ENCODE assay signal across 8 cellular contexts in the genomic region with DNA sequence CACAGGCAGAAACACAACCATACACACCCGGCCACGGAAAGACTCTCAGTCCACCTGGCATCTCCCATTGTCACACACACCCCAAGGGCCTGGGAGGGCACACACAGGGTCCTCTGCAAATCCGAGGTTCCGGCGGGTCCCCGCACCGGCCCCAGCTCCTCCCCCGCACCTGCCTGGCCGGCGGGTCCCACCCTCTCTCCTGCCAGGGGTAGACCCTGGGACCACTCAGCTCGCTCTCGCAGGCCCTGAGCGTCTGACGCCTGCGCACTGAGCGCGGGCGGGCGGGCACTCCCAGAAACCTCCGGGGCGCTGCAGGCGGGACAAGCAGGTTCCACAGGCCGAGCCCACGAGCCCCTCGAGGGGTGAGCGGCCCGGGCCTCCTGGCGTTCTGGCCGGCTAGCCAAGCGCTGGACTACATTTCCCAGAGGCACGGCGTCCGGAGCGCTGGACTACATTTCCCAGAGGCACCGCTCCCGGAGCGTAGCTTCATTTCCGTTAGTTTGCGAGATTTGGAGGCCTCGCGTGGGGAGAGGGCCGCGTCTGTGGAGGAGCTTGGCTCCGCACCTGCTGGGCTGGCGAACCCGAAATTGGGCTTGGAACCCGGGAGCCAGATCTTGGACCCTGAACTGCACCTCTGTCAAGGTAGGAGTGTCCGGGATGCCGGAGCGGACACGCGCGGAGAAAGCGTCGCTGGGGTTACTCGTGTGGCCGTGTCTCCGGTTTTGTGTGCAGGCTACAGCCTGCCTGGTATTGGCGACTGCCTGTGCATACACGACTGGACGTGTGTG. TPM values are rescaled to one million over a fixed set of nuclear protein-coding genes. Genes with fewer than 3 reads are reported as not detected.
DNase-seq lines count a peak whose midpoint lies in the region; ATAC-seq, FAIRE-seq and TF ChIP-seq lines count a peak whose summit lies in the region.

A gene (plus strand): TSS at position 505 of the 788 bp plus-strand sequence. CDS start 10,686 bp downstream, outside the sequence.

- no peaks in the 10 kb centered on the region for H4K20me1 ChIP-seq in H1 (replicated peaks in 1 of 2; ENCODE audit: control insufficient read depth in 1 of 2, insufficient read depth in 2 of 2, low read length in 2 of 2)

- peaks cover 9 to 10% of the 10 kb centered on the region in 2 experiments for H3K9me3 ChIP-seq in H1 (ENCODE audit: insufficient read depth in 2 of 2, low read depth in 1 of 2, low read length in 1 of 2)

- peak within 1 kb of the TSS; percentile 92 to 99 for H3K4me2 ChIP-seq in H1 (ENCODE audit: insufficient read depth in 1 of 2, low read depth in 2 of 2, low read length in 2 of 2)

- peaks cover 20% of the 10 kb centered on the region for H3K4me1 Mint-ChIP-seq in memory B cell

- peaks cover 16% of the 10 kb centered on the region for H3K36me3 Mint-ChIP-seq in memory B cell

- H4K91ac ChIP-seq in H1 (replicated peaks; ENCODE audit: insufficient read length, low read length) = no peak within 1 kb of the TSS

- H3K4me1 ChIP-seq in H1 (replicated peaks in 1 of 4; ENCODE audit: control insufficient read depth in 3 of 4, insufficient read depth in 4 of 4, low read length in 3 of 4) = peaks cover 0 to 7% (median under 1%) of the 10 kb centered on the region in 4 experiments; a peak in 3 of 7 replicates

- peak within 1 kb of the TSS; percentile 95 to 100 (median 98) for H3K4me3 ChIP-seq in H1 (ENCODE audit: extremely low read depth in 1 of 4, insufficient read depth in 2 of 4, low read depth in 3 of 4, low read length in 4 of 4)

- TF ChIP-seq POLR2A in H1 (IDR thresholded peaks at IDR 0.05; ENCODE audit: control extremely low read depth in 1 of 2, low read depth in 2 of 2, low read length in 2 of 2) = peak in 1 of 2 experiments; percentile 72; a peak in 1 of 3 replicates

- H3K79me2 ChIP-seq in H1 (ENCODE audit: control insufficient read depth in 1 of 2, insufficient read depth in 2 of 2, low read length in 2 of 2) = peaks cover 4 to 18% of the 10 kb centered on the region in 2 experiments

- H3K4ac ChIP-seq in H1 (replicated peaks; ENCODE audit: insufficient read length, low read depth, low read length) = no peak within 1 kb of the TSS

- H2BK15ac ChIP-seq in H1 (ENCODE audit: low read length) = no peak within 1 kb of the TSS

- 0 out of 2 replicates have a peak within 1 kb of the TSS, but pooled peaks have one; percentile 3 for H3K27ac ChIP-seq in H1 (ENCODE audit: low read depth, low read length)

- TF ChIP-seq CTCF in GM20000 (IDR thresholded peaks at IDR 0.05; ENCODE audit: extremely low read depth, missing control alignments) = no peak
- TF ChIP-seq CTCF in H1 (IDR thresholded peaks at IDR 0.05; ENCODE audit: control extremely low read depth in 1 of 3, insufficient read depth in 1 of 3, low read depth in 1 of 3, low read length in 3 of 3) = no peak

- H3K4me3 Mint-ChIP-seq in memory B cell = peak within 1 kb of the TSS; percentile 95

- H2BK20ac ChIP-seq in H1 (ENCODE audit: low read length) = no peak within 1 kb of the TSS

- peaks cover 10% of the 10 kb centered on the region for H3K79me1 ChIP-seq in H1 (ENCODE audit: low read depth, low read length)

- FAIRE-seq in H1 (lab: Jason Lieb, UNC) = no peak

- H4K5ac ChIP-seq in H1 (ENCODE audit: insufficient read length, low read depth, low read length) = no peak within 1 kb of the TSS

- POLR2A ChIA-PET in H1 (lab: Charles Lee; ENCODE audit: partially characterized antibody) = interaction anchor here (1.3 to 1.5 kb wide), 4 partner anchors 9 to 589 kb away, joined by 3 to 5 read pairs (median 4); a partner anchor contains a TSS

- no peak within 1 kb of the TSS for H2AK5ac ChIP-seq in H1 (ENCODE audit: low read depth, low read length)

- H2BK120ac ChIP-seq in H1 (replicated peaks; ENCODE audit: low read depth, low read length) = no peak within 1 kb of the TSS

- peak within 1 kb of the TSS; percentile 100 for H2AFZ ChIP-seq in H1 (ENCODE audit: low read length)

- CTCF ChIA-PET in H1 (lab: Charles Lee; ENCODE audit: partially characterized antibody) = no interaction called here

- ATAC-seq in memory B cell (ENCODE audit: low read depth) = peak; percentile 92

- H3K9ac ChIP-seq in H1 (replicated peaks in 1 of 4; ENCODE audit: extremely low read depth in 1 of 4, low read depth in 3 of 4, low read length in 3 of 4) = peak within 1 kb of the TSS in 3 of 4 experiments; percentile 75 to 94 (median 77); a peak in 6 of 7 replicates

- H3K27me3 Mint-ChIP-seq in memory B cell = no peaks in the 10 kb centered on the region

- H3K23me2 ChIP-seq in H1 (ENCODE audit: low read depth, low read length) = peaks cover 13% of the 10 kb centered on the region

- no peak for TF ChIP-seq RAD21 in H1 (IDR thresholded peaks at IDR 0.05 in 1 of 2, conservative IDR thresholded peaks at IDR 0.05 in 1 of 2; ENCODE audit: low read depth in 2 of 2, low read length in 2 of 2)

- WGBS in H1 (ENCODE audit: extremely low coverage in 1 of 2, insufficient coverage in 1 of 2, insufficient read length in 1 of 2, insufficient replicate concordance in 2 of 2, low coverage in 1 of 2, low lambda C conversion rate in 2 of 2, missing lambda C conversion rate in 1 of 2), 2 experiments = 1% methylated on average over 48 of the region's 61 CpGs; no CpG with 5 or more reads in 1 of the 2 experiments

- DNase-seq in COLO668 (lab: John Stamatoyannopoulos, UW; ENCODE audit: unreplicated experiment) (peak; percentile 96), GM20000 (ENCODE audit: low spot score) (peak; percentile 91), HT1080 (ENCODE audit: low read depth) (peak; percentile 94), NOMO-1 treated with DMSO at 0.1 percent for 48 hours (lab: John Stamatoyannopoulos, UW; ENCODE audit: unreplicated experiment) (peak; percentile 94), H1 (ENCODE audit: low read depth in 1 of 2, low spot score in 2 of 2) (peak; percentile 90), memory B cell (ENCODE audit: low spot score in 2 of 2) (peak; percentile 80 to 82)
- peak; percentile 43 to 77 (median 69) for DNase-seq in activated CD8-positive, alpha-beta memory T cell treated with anti-CD3 and anti-CD28 coated beads for 48 hours (ENCODE audit: low read depth in 2 of 3, low spot score in 2 of 3)
- peak; percentile 75 for DNase-seq in stimulated activated CD8-positive, alpha-beta memory T cell treated with anti-CD3 and anti-CD28 coated beads, Interleukin-12 subunit alpha, Interleukin-12 subunit beta, amount 100 ng/mL, for 1 hour (ENCODE audit: low read depth)

- peaks cover 8% of the 10 kb centered on the region for H3K9me3 Mint-ChIP-seq in memory B cell

- H3K56ac ChIP-seq in H1 (replicated peaks; ENCODE audit: insufficient read length, low read depth, low read length) = no peak within 1 kb of the TSS

- H2BK12ac ChIP-seq in H1 (ENCODE audit: low read depth, low read length) = no peak within 1 kb of the TSS

- TF ChIP-seq EP300 in H1 (IDR thresholded peaks at IDR 0.05; ENCODE audit: borderline replicate concordance in 1 of 2, low read depth in 2 of 2, low read length in 2 of 2) = peak in 1 of 2 experiments; percentile 46; a peak in 1 of 3 replicates

- H3K14ac ChIP-seq in H1 (ENCODE audit: insufficient read length) = no peak within 1 kb of the TSS

- 0 out of 2 replicates have a peak within 1 kb of the TSS, but pooled peaks have one; percentile 53 for H3K18ac ChIP-seq in H1 (ENCODE audit: extremely low read depth, low read length)

- H3K36me3 ChIP-seq in H1 (ENCODE audit: control insufficient read depth in 2 of 4, insufficient read depth in 4 of 4, low read length in 3 of 4) = no peaks in the 10 kb centered on the region; a peak in 1 of 8 replicates

- H2BK5ac ChIP-seq in H1 (ENCODE audit: low read depth, low read length) = peak within 1 kb of the TSS; percentile 15; the same call in 1 of the 2 replicates

- no peak within 1 kb of the TSS for H3K23ac ChIP-seq in H1 (ENCODE audit: insufficient read length)

- peak within 1 kb of the TSS; percentile 90 for H3K27ac Mint-ChIP-seq in memory B cell

- H3K27me3 ChIP-seq in H1 (replicated peaks in 1 of 4; ENCODE audit: control insufficient read depth in 3 of 4, extremely low read depth in 1 of 4, insufficient read depth in 3 of 4, low read length in 3 of 4) = no peaks in the 10 kb centered on the region

- no peak within 1 kb of the TSS; the same call in 1 of the 2 replicates for H4K8ac ChIP-seq in H1 (ENCODE audit: extremely low read depth, insufficient read depth, low read length)

TF ChIP-seq in H1, 55 proteins besides CTCF, POLR2A, EP300 and RAD21 (continues in another document):
- TF ChIP-seq BACH1 (IDR thresholded peaks at IDR 0.05; ENCODE audit: low read length) (peak; percentile 82), ASH2L (IDR thresholded peaks at IDR 0.05; ENCODE audit: low read length) (peak; percentile 69), RBBP5 (IDR thresholded peaks at IDR 0.05; ENCODE audit: borderline replicate concordance, low read depth, low read length) (no peak; the same call in 1 of the 2 replicates), CHD1 (IDR thresholded peaks at IDR 0.05; ENCODE audit: low read depth, low read length) (no peak), SIX5 (IDR thresholded peaks at IDR 0.05; ENCODE audit: low read depth, low read length) (peak; percentile 93), PHF8 (conservative IDR thresholded peaks at IDR 0.05; ENCODE audit: low read depth, low read length) (peak; percentile 51), BRCA1 (IDR thresholded peaks at IDR 0.05; ENCODE audit: low read depth, low read length) (peak; percentile 87), KDM4A (IDR thresholded peaks at IDR 0.05; ENCODE audit: low read depth, low read length, severe bottlenecking) (peak; percentile 91)
- TF ChIP-seq, protein P1, sequence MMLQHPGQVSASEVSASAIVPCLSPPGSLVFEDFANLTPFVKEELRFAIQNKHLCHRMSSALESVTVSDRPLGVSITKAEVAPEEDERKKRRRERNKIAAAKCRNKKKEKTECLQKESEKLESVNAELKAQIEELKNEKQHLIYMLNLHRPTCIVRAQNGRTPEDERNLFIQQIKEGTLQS (IDR thresholded peaks at IDR 0.05; ENCODE audit: insufficient read depth, low read depth, low read length) = no peak
- TF ChIP-seq, protein P2, sequence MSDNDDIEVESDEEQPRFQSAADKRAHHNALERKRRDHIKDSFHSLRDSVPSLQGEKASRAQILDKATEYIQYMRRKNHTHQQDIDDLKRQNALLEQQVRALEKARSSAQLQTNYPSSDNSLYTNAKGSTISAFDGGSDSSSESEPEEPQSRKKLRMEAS (IDR thresholded peaks at IDR 0.05) = peak; percentile 62

RNA-seq across cellular contexts. Expression of the gene that starts here (rescaled TPM):
- 5.4 and 13.1 TPM in 2 replicates for total RNA-seq in HT1080 (2014; rRNA removed; shearing (Covaris generic))
- 6.2 and 6.6 TPM in 2 replicates for polyA plus RNA-seq in HT1080 (2015; cell fraction: cytosol; rRNA removed)
- polyA plus RNA-seq in HT1080 (2015; cell fraction: nucleus; rRNA removed) = 5.3 and 6.3 TPM in 2 replicates
- total RNA-seq in H1 (2021; fragmentation: NEBNext Ultra II Directional; extraction: Animal tissue kit (Norgen Biotek cat#: 25700)) = 8.8 and 10.5 TPM in 2 replicates
- polyA plus RNA-seq in H1 (2011; rRNA removed) = 1.1 and 1.7 TPM in 2 replicates
- 2.9 TPM for polyA plus RNA-seq in H1 (2011; cell fraction: cytosol; rRNA removed)
- polyA plus RNA-seq in H1 (2011; cell fraction: nucleus; rRNA removed) = 1.8 TPM
- polyA plus RNA-seq in H1 (2012, experiment 1 of 2) = 3.8 to 4.8 TPM (median 4.3 TPM) in 4 replicates
- polyA plus RNA-seq in H1 (2012, experiment 2 of 2) = 0.37 TPM
- 5.0 TPM for polyA plus RNA-seq in H1 (2013, experiment 1 of 2)
- 5.7 TPM for polyA plus RNA-seq in H1 (2013, experiment 2 of 2)
- 11.0 TPM in 2 replicates for polyA minus RNA-seq in H1 (2011; rRNA and poly(A)+ RNA removed)
- polyA minus RNA-seq in H1 (2011; cell fraction: cytosol; rRNA and poly(A)+ RNA removed) = 3.2 TPM
- polyA minus RNA-seq in H1 (2011; cell fraction: nucleus; rRNA and poly(A)+ RNA removed) = 15.3 TPM

Comparison
In these comparisons a context has a peak if more than half of its experiments do, and no peak if none do; other contexts are left out.
1. Peak in every context shown above with its lines: DNase-seq, ATAC-seq, H3K4me3 ChIP-seq and H3K27ac ChIP-seq.